In the genomic region with DNA sequence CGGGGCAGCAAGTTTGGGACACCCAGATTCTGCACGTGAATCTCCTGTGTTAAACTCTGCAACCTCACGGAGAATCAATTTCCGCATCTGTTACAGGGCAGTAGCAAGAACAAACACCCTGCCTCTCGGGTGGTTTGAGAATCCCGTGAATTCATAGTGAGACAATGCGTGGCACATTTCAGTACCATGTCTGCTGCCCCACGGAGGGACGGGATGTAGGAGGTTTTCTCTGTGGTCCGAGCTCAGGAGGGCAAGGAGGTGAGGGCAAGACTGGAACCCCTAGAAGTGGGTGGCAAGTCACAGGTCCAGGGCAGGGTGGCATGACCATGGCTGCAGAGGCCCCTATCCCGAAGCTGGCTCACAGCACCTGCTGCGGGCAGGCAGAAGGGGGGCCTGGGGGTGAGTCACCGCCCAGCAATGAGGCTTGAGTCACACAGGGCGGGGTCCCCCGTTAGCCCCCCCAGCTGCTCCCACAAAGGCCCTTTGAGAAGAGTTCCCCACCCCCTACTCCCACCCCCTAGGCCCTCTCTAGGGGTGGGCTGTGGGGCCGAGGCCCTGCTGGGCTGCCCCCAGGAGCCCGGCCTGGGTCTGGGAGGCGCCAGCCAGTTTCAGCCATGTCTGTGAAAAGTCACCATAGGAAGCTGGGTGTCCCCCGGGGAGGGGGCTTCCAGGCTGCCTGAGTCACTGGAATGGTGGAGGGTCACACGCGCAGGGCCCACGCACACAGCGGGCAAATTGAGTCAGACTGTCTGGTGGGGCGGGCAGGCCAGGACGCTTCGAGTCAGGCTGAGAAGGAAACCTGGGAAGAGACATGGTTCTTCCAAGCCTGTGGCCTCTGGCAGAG, we compare ENCODE assay signal across 1 cellular context.
A peak's percentile ranks its signal among the peaks of the same experiment; 100 is the strongest.
TF ChIP-seq lines count a peak whose summit lies in the region.

No MANE protein-coding gene starts in this region.

TF ChIP-seq in HepG2, 621 proteins besides CTCF, POLR2A, EP300 and RAD21 (continued from another document and continues in another):
- TF ChIP-seq ZNF333 (CRISPR knock-in tag; IDR thresholded peaks at IDR 0.05; ENCODE audit: borderline replicate concordance) (no peak), RXRB (CRISPR knock-in tag; IDR thresholded peaks at IDR 0.05; ENCODE audit: borderline replicate concordance) (peak; percentile 51; the same call in 1 of the 2 replicates), PRDM10 (CRISPR knock-in tag; IDR thresholded peaks at IDR 0.05; ENCODE audit: low read depth) (0 out of 2 replicates have a peak, but pooled peaks have one; percentile 33), ZNF746 (CRISPR knock-in tag; IDR thresholded peaks at IDR 0.05) (peak; percentile 83), TAF15 (IDR thresholded peaks at IDR 0.05; ENCODE audit: low read depth, low read length, poor library complexity, severe bottlenecking) (no peak), FOXA1 (IDR thresholded peaks at IDR 0.05) (no peak), FOXA1 (CRISPR knock-in tag; IDR thresholded peaks at IDR 0.05) (no peak), MAFF (IDR thresholded peaks at IDR 0.05; ENCODE audit: low read depth, low read length) (no peak), ZFP36L1 (CRISPR knock-in tag; IDR thresholded peaks at IDR 0.05) (peak; percentile 61; the same call in 1 of the 2 replicates), GATAD1 (CRISPR knock-in tag; IDR thresholded peaks at IDR 0.05) (no peak; the same call in 1 of the 2 replicates), MAZ (IDR thresholded peaks at IDR 0.05; ENCODE audit: borderline replicate concordance, low read depth, low read length) (peak; percentile 73; the same call in 1 of the 2 replicates), MAZ (CRISPR knock-in tag; IDR thresholded peaks at IDR 0.05; ENCODE audit: low read depth) (no peak), HMGXB3 (CRISPR knock-in tag; IDR thresholded peaks at IDR 0.05; ENCODE audit: borderline replicate concordance) (no peak), ZNF567 (CRISPR knock-in tag; IDR thresholded peaks at IDR 0.05; ENCODE audit: borderline replicate concordance) (no peak)
- TF ChIP-seq, protein P1, sequence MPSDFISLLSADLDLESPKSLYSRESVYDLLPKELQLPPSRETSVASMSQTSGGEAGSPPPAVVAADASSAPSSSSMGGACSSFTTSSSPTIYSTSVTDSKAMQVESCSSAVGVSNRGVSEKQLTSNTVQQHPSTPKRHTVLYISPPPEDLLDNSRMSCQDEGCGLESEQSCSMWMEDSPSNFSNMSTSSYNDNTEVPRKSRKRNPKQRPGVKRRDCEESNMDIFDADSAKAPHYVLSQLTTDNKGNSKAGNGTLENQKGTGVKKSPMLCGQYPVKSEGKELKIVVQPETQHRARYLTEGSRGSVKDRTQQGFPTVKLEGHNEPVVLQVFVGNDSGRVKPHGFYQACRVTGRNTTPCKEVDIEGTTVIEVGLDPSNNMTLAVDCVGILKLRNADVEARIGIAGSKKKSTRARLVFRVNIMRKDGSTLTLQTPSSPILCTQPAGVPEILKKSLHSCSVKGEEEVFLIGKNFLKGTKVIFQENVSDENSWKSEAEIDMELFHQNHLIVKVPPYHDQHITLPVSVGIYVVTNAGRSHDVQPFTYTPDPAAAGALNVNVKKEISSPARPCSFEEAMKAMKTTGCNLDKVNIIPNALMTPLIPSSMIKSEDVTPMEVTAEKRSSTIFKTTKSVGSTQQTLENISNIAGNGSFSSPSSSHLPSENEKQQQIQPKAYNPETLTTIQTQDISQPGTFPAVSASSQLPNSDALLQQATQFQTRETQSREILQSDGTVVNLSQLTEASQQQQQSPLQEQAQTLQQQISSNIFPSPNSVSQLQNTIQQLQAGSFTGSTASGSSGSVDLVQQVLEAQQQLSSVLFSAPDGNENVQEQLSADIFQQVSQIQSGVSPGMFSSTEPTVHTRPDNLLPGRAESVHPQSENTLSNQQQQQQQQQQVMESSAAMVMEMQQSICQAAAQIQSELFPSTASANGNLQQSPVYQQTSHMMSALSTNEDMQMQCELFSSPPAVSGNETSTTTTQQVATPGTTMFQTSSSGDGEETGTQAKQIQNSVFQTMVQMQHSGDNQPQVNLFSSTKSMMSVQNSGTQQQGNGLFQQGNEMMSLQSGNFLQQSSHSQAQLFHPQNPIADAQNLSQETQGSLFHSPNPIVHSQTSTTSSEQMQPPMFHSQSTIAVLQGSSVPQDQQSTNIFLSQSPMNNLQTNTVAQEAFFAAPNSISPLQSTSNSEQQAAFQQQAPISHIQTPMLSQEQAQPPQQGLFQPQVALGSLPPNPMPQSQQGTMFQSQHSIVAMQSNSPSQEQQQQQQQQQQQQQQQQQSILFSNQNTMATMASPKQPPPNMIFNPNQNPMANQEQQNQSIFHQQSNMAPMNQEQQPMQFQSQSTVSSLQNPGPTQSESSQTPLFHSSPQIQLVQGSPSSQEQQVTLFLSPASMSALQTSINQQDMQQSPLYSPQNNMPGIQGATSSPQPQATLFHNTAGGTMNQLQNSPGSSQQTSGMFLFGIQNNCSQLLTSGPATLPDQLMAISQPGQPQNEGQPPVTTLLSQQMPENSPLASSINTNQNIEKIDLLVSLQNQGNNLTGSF (CRISPR knock-in tag; IDR thresholded peaks at IDR 0.05), result 0 out of 2 replicates have a peak, but pooled peaks have one; percentile 14
- TF ChIP-seq, protein P2, sequence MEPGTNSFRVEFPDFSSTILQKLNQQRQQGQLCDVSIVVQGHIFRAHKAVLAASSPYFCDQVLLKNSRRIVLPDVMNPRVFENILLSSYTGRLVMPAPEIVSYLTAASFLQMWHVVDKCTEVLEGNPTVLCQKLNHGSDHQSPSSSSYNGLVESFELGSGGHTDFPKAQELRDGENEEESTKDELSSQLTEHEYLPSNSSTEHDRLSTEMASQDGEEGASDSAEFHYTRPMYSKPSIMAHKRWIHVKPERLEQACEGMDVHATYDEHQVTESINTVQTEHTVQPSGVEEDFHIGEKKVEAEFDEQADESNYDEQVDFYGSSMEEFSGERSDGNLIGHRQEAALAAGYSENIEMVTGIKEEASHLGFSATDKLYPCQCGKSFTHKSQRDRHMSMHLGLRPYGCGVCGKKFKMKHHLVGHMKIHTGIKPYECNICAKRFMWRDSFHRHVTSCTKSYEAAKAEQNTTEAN (CRISPR knock-in tag; conservative IDR thresholded peaks at IDR 0.05), result peak; percentile 43; the same call in 1 of the 2 replicates
- TF ChIP-seq, protein P3, sequence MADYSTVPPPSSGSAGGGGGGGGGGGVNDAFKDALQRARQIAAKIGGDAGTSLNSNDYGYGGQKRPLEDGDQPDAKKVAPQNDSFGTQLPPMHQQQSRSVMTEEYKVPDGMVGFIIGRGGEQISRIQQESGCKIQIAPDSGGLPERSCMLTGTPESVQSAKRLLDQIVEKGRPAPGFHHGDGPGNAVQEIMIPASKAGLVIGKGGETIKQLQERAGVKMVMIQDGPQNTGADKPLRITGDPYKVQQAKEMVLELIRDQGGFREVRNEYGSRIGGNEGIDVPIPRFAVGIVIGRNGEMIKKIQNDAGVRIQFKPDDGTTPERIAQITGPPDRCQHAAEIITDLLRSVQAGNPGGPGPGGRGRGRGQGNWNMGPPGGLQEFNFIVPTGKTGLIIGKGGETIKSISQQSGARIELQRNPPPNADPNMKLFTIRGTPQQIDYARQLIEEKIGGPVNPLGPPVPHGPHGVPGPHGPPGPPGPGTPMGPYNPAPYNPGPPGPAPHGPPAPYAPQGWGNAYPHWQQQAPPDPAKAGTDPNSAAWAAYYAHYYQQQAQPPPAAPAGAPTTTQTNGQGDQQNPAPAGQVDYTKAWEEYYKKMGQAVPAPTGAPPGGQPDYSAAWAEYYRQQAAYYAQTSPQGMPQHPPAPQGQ (CRISPR knock-in tag; IDR thresholded peaks at IDR 0.05; ENCODE audit: borderline replicate concordance), result no peak
- TF ChIP-seq, protein P4, sequence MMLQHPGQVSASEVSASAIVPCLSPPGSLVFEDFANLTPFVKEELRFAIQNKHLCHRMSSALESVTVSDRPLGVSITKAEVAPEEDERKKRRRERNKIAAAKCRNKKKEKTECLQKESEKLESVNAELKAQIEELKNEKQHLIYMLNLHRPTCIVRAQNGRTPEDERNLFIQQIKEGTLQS (CRISPR knock-in tag; IDR thresholded peaks at IDR 0.05), result peak; percentile 100
- TF ChIP-seq, protein P5, sequence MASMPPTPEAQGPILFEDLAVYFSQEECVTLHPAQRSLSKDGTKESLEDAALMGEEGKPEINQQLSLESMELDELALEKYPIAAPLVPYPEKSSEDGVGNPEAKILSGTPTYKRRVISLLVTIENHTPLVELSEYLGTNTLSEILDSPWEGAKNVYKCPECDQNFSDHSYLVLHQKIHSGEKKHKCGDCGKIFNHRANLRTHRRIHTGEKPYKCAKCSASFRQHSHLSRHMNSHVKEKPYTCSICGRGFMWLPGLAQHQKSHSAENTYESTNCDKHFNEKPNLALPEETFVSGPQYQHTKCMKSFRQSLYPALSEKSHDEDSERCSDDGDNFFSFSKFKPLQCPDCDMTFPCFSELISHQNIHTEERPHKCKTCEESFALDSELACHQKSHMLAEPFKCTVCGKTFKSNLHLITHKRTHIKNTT (CRISPR knock-in tag; IDR thresholded peaks at IDR 0.05), result no peak
- TF ChIP-seq, protein P6, sequence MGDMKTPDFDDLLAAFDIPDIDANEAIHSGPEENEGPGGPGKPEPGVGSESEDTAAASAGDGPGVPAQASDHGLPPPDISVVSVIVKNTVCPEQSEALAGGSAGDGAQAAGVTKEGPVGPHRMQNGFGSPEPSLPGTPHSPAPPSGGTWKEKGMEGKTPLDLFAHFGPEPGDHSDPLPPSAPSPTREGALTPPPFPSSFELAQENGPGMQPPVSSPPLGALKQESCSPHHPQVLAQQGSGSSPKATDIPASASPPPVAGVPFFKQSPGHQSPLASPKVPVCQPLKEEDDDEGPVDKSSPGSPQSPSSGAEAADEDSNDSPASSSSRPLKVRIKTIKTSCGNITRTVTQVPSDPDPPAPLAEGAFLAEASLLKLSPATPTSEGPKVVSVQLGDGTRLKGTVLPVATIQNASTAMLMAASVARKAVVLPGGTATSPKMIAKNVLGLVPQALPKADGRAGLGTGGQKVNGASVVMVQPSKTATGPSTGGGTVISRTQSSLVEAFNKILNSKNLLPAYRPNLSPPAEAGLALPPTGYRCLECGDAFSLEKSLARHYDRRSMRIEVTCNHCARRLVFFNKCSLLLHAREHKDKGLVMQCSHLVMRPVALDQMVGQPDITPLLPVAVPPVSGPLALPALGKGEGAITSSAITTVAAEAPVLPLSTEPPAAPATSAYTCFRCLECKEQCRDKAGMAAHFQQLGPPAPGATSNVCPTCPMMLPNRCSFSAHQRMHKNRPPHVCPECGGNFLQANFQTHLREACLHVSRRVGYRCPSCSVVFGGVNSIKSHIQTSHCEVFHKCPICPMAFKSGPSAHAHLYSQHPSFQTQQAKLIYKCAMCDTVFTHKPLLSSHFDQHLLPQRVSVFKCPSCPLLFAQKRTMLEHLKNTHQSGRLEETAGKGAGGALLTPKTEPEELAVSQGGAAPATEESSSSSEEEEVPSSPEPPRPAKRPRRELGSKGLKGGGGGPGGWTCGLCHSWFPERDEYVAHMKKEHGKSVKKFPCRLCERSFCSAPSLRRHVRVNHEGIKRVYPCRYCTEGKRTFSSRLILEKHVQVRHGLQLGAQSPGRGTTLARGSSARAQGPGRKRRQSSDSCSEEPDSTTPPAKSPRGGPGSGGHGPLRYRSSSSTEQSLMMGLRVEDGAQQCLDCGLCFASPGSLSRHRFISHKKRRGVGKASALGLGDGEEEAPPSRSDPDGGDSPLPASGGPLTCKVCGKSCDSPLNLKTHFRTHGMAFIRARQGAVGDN (CRISPR knock-in tag; IDR thresholded peaks at IDR 0.05), result peak; percentile 80
